Comparison of ENCODE assay signal across 9 cellular contexts in genomic region chr7:108181073-108181985, GRCh38. TPM values are rescaled to one million over a fixed set of nuclear protein-coding genes. Genes with fewer than 3 reads are reported as not detected.
DNase-seq lines count a peak whose midpoint lies in the region; ATAC-seq, FAIRE-seq and TF ChIP-seq lines count a peak whose summit lies in the region.
"Had no signal": no experiment of that assay in that cellular context is flagged by ENCODE, and none has a peak within 500 bp of the region (broad histone marks: within the 10 kb centered on the region; RNA-seq: fewer than 3 reads in every experiment).

No MANE protein-coding gene starts in this region.

- no peaks in the 10 kb centered on the region for H3K36me3 ChIP-seq in cardiac muscle cell

- no peaks in the 10 kb centered on the region for H3K4me1 Mint-ChIP-seq in mesothelial cell of epicardium

- H3K4me3 Mint-ChIP-seq in mesothelial cell of epicardium: no peak overlapping the region

- no peaks in the 10 kb centered on the region for H3K9me3 ChIP-seq in cardiac muscle cell (ENCODE audit: low read depth)

- TF ChIP-seq CTCF in cardiac muscle cell (IDR thresholded peaks at IDR 0.05; ENCODE audit: low read depth, low read length) (peak; percentile 63), mesothelial cell of epicardium (IDR thresholded peaks at IDR 0.05; ENCODE audit: unreplicated experiment) (peak; percentile 98)

- no peaks in the 10 kb centered on the region for H3K36me3 Mint-ChIP-seq in mesothelial cell of epicardium

- H3K4me1 ChIP-seq in cardiac muscle cell (ENCODE audit: low read depth): peaks cover 5% of the 10 kb centered on the region

- no peak overlapping the region for H3K27ac Mint-ChIP-seq in mesothelial cell of epicardium

- intact Hi-C loops in cardiac septum (cut with DNase I): loop anchor here (10.0 kb wide), 1 partner anchor 283 kb away; no protein-coding TSS in a partner anchor

- H3K27me3 ChIP-seq in cardiac muscle cell: no peaks in the 10 kb centered on the region

- H3K4me3 ChIP-seq in cardiac muscle cell: no peak overlapping the region

- H3K27me3 Mint-ChIP-seq in mesothelial cell of epicardium (ENCODE audit: low read depth): peaks cover 9% of the 10 kb centered on the region

- H3K27ac ChIP-seq in cardiac muscle cell: no peak overlapping the region

- peak; percentile 96 for FAIRE-seq in endometrium (lab: Jason Lieb, UNC)

- DNase-seq in cardiac muscle cell (ENCODE audit: low read depth in 1 of 2, low spot score in 1 of 2): peak; percentile 51 to 76
- no peak for DNase-seq in cardiac septum (ENCODE audit: low spot score)
- peak; percentile 2 for DNase-seq in KG1 (lab: John Stamatoyannopoulos, UW)
- DNase-seq in OCI-M2 (lab: John Stamatoyannopoulos, UW; ENCODE audit: unreplicated experiment): peak; percentile 37
- DNase-seq in mesothelial cell of epicardium (ENCODE audit: low spot score in 2 of 2, unreplicated experiment in 2 of 2): no peak

- no peaks in the 10 kb centered on the region for H3K9me3 Mint-ChIP-seq in mesothelial cell of epicardium

- ATAC-seq in GM18520 (IDR thresholded peaks at IDR 0.05; ENCODE audit: unreplicated experiment) (no peak), GM21423 (IDR thresholded peaks at IDR 0.05; ENCODE audit: unreplicated experiment) (no peak)

RNA-seq across cellular contexts. Expression of gene LAMB4, which starts 51.2 kb away (rescaled TPM):
- total RNA-seq in cardiac muscle cell (not detected in 2 replicates), cardiac septum (0.05 TPM), mesothelial cell of epicardium (16.8 to 21.0 TPM (median 18.3 TPM) in 3 replicates)
- not detected in 2 replicates for polyA plus RNA-seq in cardiac muscle cell
- total RNA-seq: subcutaneous adipose tissue had no signal

Comparison
In these comparisons a context has a peak if more than half of its experiments do, and no peak if none do; other contexts are left out.
1. DNase-seq: peak in cardiac muscle cell (2 of 2), KG1 (single experiment) and OCI-M2 (single experiment); none in cardiac septum (single experiment) and mesothelial cell of epicardium (0 of 2).
2. RNA of gene LAMB4, which starts 51.2 kb away (total RNA-seq): 16.8 to 21.0 TPM in mesothelial cell of epicardium; 0.05 TPM in cardiac septum (single experiment) and not detected in cardiac muscle cell; every median in the first group is over 10 times any median in the second.